ENCODE assay signal across 1 cellular context in the genomic region with DNA sequence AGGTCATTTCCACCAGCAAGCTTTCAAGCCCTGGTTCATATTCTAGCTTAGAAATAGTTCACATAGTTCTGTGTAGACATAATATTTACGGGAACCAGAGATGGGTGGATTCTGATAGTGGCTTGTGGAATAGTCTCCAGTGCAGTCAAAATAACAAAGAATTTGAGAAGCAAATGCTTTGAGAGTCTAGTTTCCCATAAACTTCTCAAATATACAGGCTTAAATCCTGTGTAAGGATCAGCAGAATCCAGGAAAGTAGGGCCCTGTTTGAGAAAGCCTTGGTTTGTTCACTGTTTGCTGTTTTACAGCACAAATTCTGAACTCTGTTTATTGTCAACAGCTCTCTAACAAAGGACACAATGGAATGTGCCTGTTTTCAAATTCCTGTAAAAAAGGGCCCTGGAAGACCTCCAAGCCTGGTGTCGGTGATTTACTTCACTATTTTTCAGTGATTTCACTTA.
TF ChIP-seq lines count a peak whose summit lies in the region.

No MANE protein-coding gene starts in this region.

TF ChIP-seq in H1, 55 proteins besides CTCF, POLR2A, EP300 and RAD21:
- TF ChIP-seq POU5F1 (IDR thresholded peaks at IDR 0.05; ENCODE audit: low read depth, low read length) (no peak), KDM5A (IDR thresholded peaks at IDR 0.05; ENCODE audit: low read length) (no peak), SIN3A (conservative IDR thresholded peaks at IDR 0.05 in 1 of 2, IDR thresholded peaks at IDR 0.05 in 1 of 2; ENCODE audit: low read depth in 1 of 2, low read length in 2 of 2) (no peak), TAF7 (optimal IDR thresholded peaks at IDR 0.05; ENCODE audit: borderline replicate concordance, low read depth, low read length) (no peak), NRF1 (IDR thresholded peaks at IDR 0.05; ENCODE audit: low read depth, low read length) (no peak), SIRT6 (IDR thresholded peaks at IDR 0.05; ENCODE audit: low read length) (no peak), JUND (IDR thresholded peaks at IDR 0.05; ENCODE audit: low read length) (no peak), POLR2AphosphoS5 (IDR thresholded peaks at IDR 0.05; ENCODE audit: low read depth, low read length) (no peak), CTBP2 (IDR thresholded peaks at IDR 0.05; ENCODE audit: borderline replicate concordance, insufficient read depth, insufficient read length, low read length) (no peak), RNF2 (IDR thresholded peaks at IDR 0.05; ENCODE audit: borderline replicate concordance, low read depth, low read length, missing control alignments, poor library complexity, severe bottlenecking) (no peak), HDAC2 (IDR thresholded peaks at IDR 0.05; ENCODE audit: borderline replicate concordance in 1 of 2, low read depth in 2 of 2, low read length in 2 of 2) (no peak), ZNF274 (IDR thresholded peaks at IDR 0.05; ENCODE audit: borderline replicate concordance, extremely low read depth, low read length) (no peak), RFX5 (IDR thresholded peaks at IDR 0.05; ENCODE audit: borderline replicate concordance, low read depth, low read length) (no peak), EZH2 (IDR thresholded peaks at IDR 0.05; ENCODE audit: low read depth, low read length, severe bottlenecking) (no peak)
- TF ChIP-seq, protein P1, sequence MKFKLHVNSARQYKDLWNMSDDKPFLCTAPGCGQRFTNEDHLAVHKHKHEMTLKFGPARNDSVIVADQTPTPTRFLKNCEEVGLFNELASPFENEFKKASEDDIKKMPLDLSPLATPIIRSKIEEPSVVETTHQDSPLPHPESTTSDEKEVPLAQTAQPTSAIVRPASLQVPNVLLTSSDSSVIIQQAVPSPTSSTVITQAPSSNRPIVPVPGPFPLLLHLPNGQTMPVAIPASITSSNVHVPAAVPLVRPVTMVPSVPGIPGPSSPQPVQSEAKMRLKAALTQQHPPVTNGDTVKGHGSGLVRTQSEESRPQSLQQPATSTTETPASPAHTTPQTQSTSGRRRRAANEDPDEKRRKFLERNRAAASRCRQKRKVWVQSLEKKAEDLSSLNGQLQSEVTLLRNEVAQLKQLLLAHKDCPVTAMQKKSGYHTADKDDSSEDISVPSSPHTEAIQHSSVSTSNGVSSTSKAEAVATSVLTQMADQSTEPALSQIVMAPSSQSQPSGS (IDR thresholded peaks at IDR 0.05; ENCODE audit: low read length), result no peak
